In the genomic region with DNA sequence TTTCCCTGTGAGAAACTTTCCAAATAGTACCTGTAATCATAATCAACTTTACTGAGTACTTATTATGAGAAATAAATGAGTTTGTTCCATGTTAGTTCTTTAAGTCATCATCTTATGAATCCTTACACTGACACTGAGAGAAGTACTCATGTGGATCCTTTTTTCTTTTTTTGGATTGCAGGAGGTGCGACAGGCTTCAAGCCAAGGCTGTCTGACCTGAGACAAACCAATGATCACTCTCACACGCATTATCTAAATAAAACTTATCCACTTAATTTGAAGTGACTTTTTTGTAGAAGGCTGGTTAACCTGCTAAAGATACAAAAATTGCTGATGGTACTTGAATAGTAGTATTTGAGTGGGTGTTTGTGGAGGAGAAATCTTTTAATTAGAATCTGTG, we compare ENCODE assay signal across 30 cellular contexts. TPM values are rescaled to one million over a fixed set of nuclear protein-coding genes. Genes with fewer than 3 reads are reported as not detected.
"Had no signal": no experiment of that assay in that cellular context is flagged by ENCODE, and none has a peak within 500 bp of the region (broad histone marks: within the 10 kb centered on the region; RNA-seq: fewer than 3 reads in every experiment).

No MANE protein-coding gene starts in this region.

- H3K79me2 ChIP-seq: parathyroid adenoma had no signal

- H3K27ac ChIP-seq: esophagus squamous epithelium, left ventricle myocardium inferior, lower lobe of right lung, neural progenitor cell, parathyroid adenoma, suprapubic skin, transverse colon, upper lobe of right lung, uterus had no signal

- H3K36me3 Mint-ChIP-seq: memory B cell; natural killer cell treated with Interleukin-12 subunit alpha and Interleukin-12 subunit beta and Interleukin-15 and Interleukin-18, amount 100 ng/mL, for 72 hours; neural progenitor cell had no signal

- H3K27me3 ChIP-seq: esophagus squamous epithelium, neural progenitor cell, suprapubic skin, transverse colon, upper lobe of right lung, uterus had no signal

- H3K9ac ChIP-seq: neural progenitor cell, parathyroid adenoma had no signal

- H3K4me3 Mint-ChIP-seq: effector memory CD8-positive, alpha-beta T cell; immature natural killer cell; memory B cell; naive B cell; natural killer cell treated with Interleukin-12 subunit alpha and Interleukin-12 subunit beta and Interleukin-15 and Interleukin-18, amount 100 ng/mL, for 72 hours; neural progenitor cell; stimulated activated naive CD8-positive, alpha-beta T cell treated with anti-CD3 and anti-CD28 coated beads, Interleukin-15, amount 100 ng/mL, for 72 hours had no signal

- H3K36me3 ChIP-seq: esophagus squamous epithelium, left ventricle myocardium inferior, lower lobe of right lung, neural progenitor cell, suprapubic skin, transverse colon, upper lobe of right lung, uterus had no signal

- H3K4me2 ChIP-seq: neural progenitor cell, smooth muscle cell had no signal

- H3K4me1 ChIP-seq: esophagus squamous epithelium, lower lobe of right lung, parathyroid adenoma, suprapubic skin, transverse colon, upper lobe of right lung, uterus had no signal

- H2AFZ ChIP-seq: neural progenitor cell, parathyroid adenoma had no signal

- H3K9me3 ChIP-seq: esophagus squamous epithelium, left ventricle myocardium inferior, lower lobe of right lung, mucosa of descending colon, suprapubic skin, transverse colon, upper lobe of right lung, uterus had no signal

- DNase-seq: cortex of kidney; effector memory CD8-positive, alpha-beta T cell; erythroblast; esophagus squamous epithelium; foreskin melanocyte; immature natural killer cell; islet precursor cell; kidney glomerular epithelial cell; left colon; left ventricle myocardium inferior; lower lobe of right lung; mucosa of descending colon; naive B cell; stimulated activated CD4-positive, alpha-beta T cell treated with anti-CD3 and anti-CD28 coated beads, Interleukin-12 subunit alpha, Interleukin-12 subunit beta, amount 100 ng/mL, for 4 hours; stimulated activated CD4-positive, alpha-beta T cell treated with anti-CD3 and anti-CD28 coated beads, Interleukin-1b, Interleukin-23, amount 100 ng/mL, for 48 hours; stimulated activated CD4-positive, alpha-beta T cell treated with anti-CD3 and anti-CD28 coated beads, Interleukin-4, amount 100 ng/mL, for 1 hour; stimulated activated CD8-positive, alpha-beta memory T cell treated with anti-CD3 and anti-CD28 coated beads, Interleukin-4, amount 100 ng/mL, for 48 hours; stimulated activated naive CD4-positive, alpha-beta T cell; stimulated activated naive CD8-positive, alpha-beta T cell treated with anti-CD3 and anti-CD28 coated beads, Interleukin-15, amount 100 ng/mL, for 72 hours; transverse colon; upper lobe of right lung had no signal

- H3K9me3 Mint-ChIP-seq: effector memory CD8-positive, alpha-beta T cell; immature natural killer cell; naive B cell; natural killer cell treated with Interleukin-12 subunit alpha and Interleukin-12 subunit beta and Interleukin-15 and Interleukin-18, amount 100 ng/mL, for 72 hours; neural progenitor cell; stimulated activated naive CD8-positive, alpha-beta T cell treated with anti-CD3 and anti-CD28 coated beads, Interleukin-15, amount 100 ng/mL, for 72 hours had no signal

- H3K4me3 ChIP-seq: esophagus squamous epithelium, left ventricle myocardium inferior, lower lobe of right lung, mucosa of descending colon, neural progenitor cell, smooth muscle cell, suprapubic skin, transverse colon, upper lobe of right lung, uterus had no signal

- H3K4me1 Mint-ChIP-seq: memory B cell; stimulated activated naive CD8-positive, alpha-beta T cell treated with anti-CD3 and anti-CD28 coated beads, Interleukin-15, amount 100 ng/mL, for 72 hours had no signal

- H3K27me3 Mint-ChIP-seq: effector memory CD8-positive, alpha-beta T cell; memory B cell; naive B cell; natural killer cell treated with Interleukin-12 subunit alpha and Interleukin-12 subunit beta and Interleukin-15 and Interleukin-18, amount 100 ng/mL, for 72 hours; progenitor cell of endocrine pancreas; stimulated activated naive CD8-positive, alpha-beta T cell treated with anti-CD3 and anti-CD28 coated beads, Interleukin-15, amount 100 ng/mL, for 72 hours had no signal

- H3K27ac Mint-ChIP-seq: immature natural killer cell; memory B cell; naive B cell; natural killer cell treated with Interleukin-12 subunit alpha and Interleukin-12 subunit beta and Interleukin-15 and Interleukin-18, amount 100 ng/mL, for 72 hours; neural progenitor cell; progenitor cell of endocrine pancreas; stimulated activated naive CD8-positive, alpha-beta T cell treated with anti-CD3 and anti-CD28 coated beads, Interleukin-15, amount 100 ng/mL, for 72 hours had no signal

RNA-seq across cellular contexts. Expression of a gene that starts 39.5 kb away (rescaled TPM):
- total RNA-seq: dermis microvascular lymphatic vessel endothelial cell had no signal
